ENCODE assay signal across 16 cellular contexts in genomic region chr11:102494216-102494615, GRCh38. TPM values are rescaled to one million over a fixed set of nuclear protein-coding genes. Genes with fewer than 3 reads are reported as not detected.
DNase-seq lines count a peak whose midpoint lies in the region; TF ChIP-seq lines count a peak whose summit lies in the region.
"Had no signal": no experiment of that assay in that cellular context is flagged by ENCODE, and none has a peak within 500 bp of the region (broad histone marks: within the 10 kb centered on the region; RNA-seq: fewer than 3 reads in every experiment).

No MANE protein-coding gene starts in this region.

- H3K27me3 ChIP-seq in liver (ENCODE audit: control insufficient read depth in 4 of 4, insufficient read depth in 4 of 4, low read length in 3 of 4), result no peaks in the 10 kb centered on the region
- H3K27me3 ChIP-seq: cardiac muscle cell, neural progenitor cell had no signal

- peaks cover 0 to 19% (median 12%) of the 10 kb centered on the region in 4 donors for H3K4me1 ChIP-seq in liver (ENCODE audit: control insufficient read depth in 4 of 4, insufficient read depth in 4 of 4, low read length in 3 of 4)
- H3K4me1 ChIP-seq: neural progenitor cell had no signal

- peak overlapping the region in 1 of 2 donors; percentile 5 for H3K27ac ChIP-seq in liver (ENCODE audit: low read depth in 1 of 2, low read length in 2 of 2)
- H3K27ac ChIP-seq: cardiac muscle cell, neural progenitor cell had no signal

- peak; percentile 39 to 63 for TF ChIP-seq RAD21 in liver (IDR thresholded peaks at IDR 0.05)

- no peak overlapping the region for H3K9ac ChIP-seq in liver (ENCODE audit: low read depth in 1 of 2, low read length in 2 of 2)
- H3K9ac ChIP-seq: neural progenitor cell had no signal

- no peak overlapping the region for H3K4me3 ChIP-seq in LNCaP clone FGC (ENCODE audit: low read depth, low read length)
- H3K4me3 ChIP-seq in cardiac fibroblast (replicated peaks in 1 of 2; ENCODE audit: low read depth in 2 of 2, low read length in 2 of 2), result no peak overlapping the region
- H3K4me3 ChIP-seq in liver (ENCODE audit: low read depth in 1 of 3, low read length in 3 of 3), result no peak overlapping the region
- H3K4me3 ChIP-seq: cardiac muscle cell, neural progenitor cell had no signal

- WGBS in liver, result 31% methylated on average over 6 of the region's 6 CpGs

- DNase-seq in AG20443 (ENCODE audit: low spot score), result peak; percentile 15
- peak; percentile 58 for DNase-seq in LNCaP clone FGC (ENCODE audit: low read depth)
- DNase-seq in cardiac fibroblast (ENCODE audit: low read depth in 2 of 2), result peak; percentile 74 to 88
- DNase-seq in activated effector memory CD4-positive, alpha-beta T cell treated with Interleukin-2 at 50 U/mL for 16 hours, result no peak
- no peak for DNase-seq in SHP77 (lab: John Stamatoyannopoulos, UW)
- no peak for DNase-seq in NCI-H2081 treated with DMSO at 0.1 percent for 48 hours (lab: John Stamatoyannopoulos, UW)
- DNase-seq in stimulated activated CD4-positive, alpha-beta T cell treated with anti-CD3 and anti-CD28 coated beads, Interleukin-2, amount 100 ng/mL, for 48 hours, result no peak
- DNase-seq: GF-D8; NCI-H1417 treated with DMSO at 0.1 percent for 48 hours; NCI-H774; stimulated activated CD4-positive, alpha-beta T cell treated with anti-CD3 and anti-CD28 coated beads, Interleukin-15, amount 100 ng/mL, for 24 hours; SW 1271 had no signal

- H3K36me3 ChIP-seq in liver (ENCODE audit: control insufficient read depth in 4 of 4, insufficient read depth in 3 of 4, low read depth in 1 of 4, low read length in 3 of 4), result no peaks in the 10 kb centered on the region
- H3K36me3 ChIP-seq: cardiac muscle cell, neural progenitor cell had no signal

- H3K9me3 ChIP-seq in liver (ENCODE audit: control insufficient read depth in 4 of 4, low read length in 3 of 4), result no peaks in the 10 kb centered on the region

- TF ChIP-seq CTCF in LNCaP clone FGC (IDR thresholded peaks at IDR 0.05; ENCODE audit: control insufficient read depth, extremely low read depth, insufficient read depth), result no peak
- TF ChIP-seq CTCF in cardiac fibroblast (IDR thresholded peaks at IDR 0.05; ENCODE audit: low read depth, low read length), result no peak
- TF ChIP-seq CTCF in liver (IDR thresholded peaks at IDR 0.05; ENCODE audit: low read depth, low read length, missing input control), result no peak

TF ChIP-seq in liver, 16 proteins besides CTCF, POLR2A, EP300 and RAD21:
- no peak for TF ChIP-seq GABPA (IDR thresholded peaks at IDR 0.05 in 1 of 2, conservative IDR thresholded peaks at IDR 0.05 in 1 of 2)
- peak; percentile 25 for TF ChIP-seq SP1 (IDR thresholded peaks at IDR 0.05)
- peak; percentile 39 to 64 for TF ChIP-seq HNF4A (conservative IDR thresholded peaks at IDR 0.05)
- TF ChIP-seq RXRA (IDR thresholded peaks at IDR 0.05), result peak in 1 of 2 donors; percentile 25
- TF ChIP-seq JUND (IDR thresholded peaks at IDR 0.05), result peak; percentile 65 to 88
- no peak for TF ChIP-seq TAF1 (conservative IDR thresholded peaks at IDR 0.05)
- TF ChIP-seq YY1 (IDR thresholded peaks at IDR 0.05), result peak; percentile 48
- no peak for TF ChIP-seq REST (IDR thresholded peaks at IDR 0.05)
- no peak for TF ChIP-seq MAX (IDR thresholded peaks at IDR 0.05)
- no peak for TF ChIP-seq NR2F2 (IDR thresholded peaks at IDR 0.05)
- no peak for TF ChIP-seq HNF4G (IDR thresholded peaks at IDR 0.05)
- peak; percentile 24 for TF ChIP-seq ATF3 (IDR thresholded peaks at IDR 0.05)
- no peak for TF ChIP-seq EGR1 (IDR thresholded peaks at IDR 0.05; ENCODE audit: low read depth in 2 of 2)
- no peak for TF ChIP-seq FOXA2 (IDR thresholded peaks at IDR 0.05)
TF ChIP-seq in liver: peak in this region for 6.

RNA-seq across cellular contexts. Expression of gene MMP7, which starts 36.3 kb away (rescaled TPM):
- total RNA-seq in liver, result 1 to 10 TPM in 1 of 2 donors, not detected in 1; 1.4 TPM
- polyA plus RNA-seq in liver, result 1 to 10 TPM in 1 of 2 donors, under 1 TPM in 1; 0.99 to 1.8 TPM
- total RNA-seq: cardiac muscle cell, frontal cortex had no signal
- polyA plus RNA-seq: cardiac muscle cell had no signal

RNA-seq across cellular contexts. Expression of gene TMEM123, which starts 41.7 kb away (rescaled TPM):
- 100 to 1,000 TPM; 105 to 140 TPM for total RNA-seq in liver
- 100 to 1,000 TPM; 101 to 109 TPM for polyA plus RNA-seq in liver

Comparison
In these comparisons a context has a peak if more than half of its experiments do, and no peak if none do; other contexts are left out.
1. DNase-seq: peak in AG20443 (single experiment), LNCaP clone FGC (single experiment) and cardiac fibroblast (2 of 2); none in activated effector memory CD4-positive, alpha-beta T cell treated with Interleukin-2 at 50 U/mL for 16 hours (single experiment), SHP77 (0 of 2), NCI-H2081 treated with DMSO at 0.1 percent for 48 hours (single experiment) and stimulated activated CD4-positive, alpha-beta T cell treated with anti-CD3 and anti-CD28 coated beads, Interleukin-2, amount 100 ng/mL, for 48 hours (0 of 2).